In genomic region chr17:8855477-8856204, GRCh38 we compare ENCODE assay signal across 1 cellular context.
TF ChIP-seq lines count a peak whose summit lies in the region.

No MANE protein-coding gene starts in this region.

TF ChIP-seq in GM12878, 131 proteins besides CTCF, POLR2A, EP300 and RAD21 (continued from another document and continues in another):
- TF ChIP-seq, protein P1, sequence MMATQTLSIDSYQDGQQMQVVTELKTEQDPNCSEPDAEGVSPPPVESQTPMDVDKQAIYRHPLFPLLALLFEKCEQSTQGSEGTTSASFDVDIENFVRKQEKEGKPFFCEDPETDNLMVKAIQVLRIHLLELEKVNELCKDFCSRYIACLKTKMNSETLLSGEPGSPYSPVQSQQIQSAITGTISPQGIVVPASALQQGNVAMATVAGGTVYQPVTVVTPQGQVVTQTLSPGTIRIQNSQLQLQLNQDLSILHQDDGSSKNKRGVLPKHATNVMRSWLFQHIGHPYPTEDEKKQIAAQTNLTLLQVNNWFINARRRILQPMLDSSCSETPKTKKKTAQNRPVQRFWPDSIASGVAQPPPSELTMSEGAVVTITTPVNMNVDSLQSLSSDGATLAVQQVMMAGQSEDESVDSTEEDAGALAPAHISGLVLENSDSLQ (IDR thresholded peaks at IDR 0.05): 0 out of 2 replicates have a peak, but pooled peaks have one; percentile 3
- TF ChIP-seq, protein P2, sequence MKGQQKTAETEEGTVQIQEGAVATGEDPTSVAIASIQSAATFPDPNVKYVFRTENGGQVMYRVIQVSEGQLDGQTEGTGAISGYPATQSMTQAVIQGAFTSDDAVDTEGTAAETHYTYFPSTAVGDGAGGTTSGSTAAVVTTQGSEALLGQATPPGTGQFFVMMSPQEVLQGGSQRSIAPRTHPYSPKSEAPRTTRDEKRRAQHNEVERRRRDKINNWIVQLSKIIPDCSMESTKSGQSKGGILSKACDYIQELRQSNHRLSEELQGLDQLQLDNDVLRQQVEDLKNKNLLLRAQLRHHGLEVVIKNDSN (IDR thresholded peaks at IDR 0.05; ENCODE audit: borderline replicate concordance, extremely low read length, insufficient read depth, low read depth, low read length): no peak
- TF ChIP-seq ZNF622 (IDR thresholded peaks at IDR 0.05): no peak
- TF ChIP-seq NR2C2 (IDR thresholded peaks at IDR 0.05; ENCODE audit: borderline replicate concordance, control insufficient read depth, insufficient read length, low read depth): no peak
- TF ChIP-seq IRF3 (IDR thresholded peaks at IDR 0.05): no peak
- TF ChIP-seq PAX5 (IDR thresholded peaks at IDR 0.05; ENCODE audit: borderline replicate concordance, low read depth, low read length): peak; percentile 91; the same call in 1 of the 2 replicates
- no peak for TF ChIP-seq ZSCAN29 (IDR thresholded peaks at IDR 0.05)
- peak; percentile 10; the same call in 1 of the 2 replicates for TF ChIP-seq GABPA (IDR thresholded peaks at IDR 0.05; ENCODE audit: low read depth)
- no peak for TF ChIP-seq ASH2L (IDR thresholded peaks at IDR 0.05; ENCODE audit: borderline replicate concordance, low read depth)
- TF ChIP-seq, protein P3, sequence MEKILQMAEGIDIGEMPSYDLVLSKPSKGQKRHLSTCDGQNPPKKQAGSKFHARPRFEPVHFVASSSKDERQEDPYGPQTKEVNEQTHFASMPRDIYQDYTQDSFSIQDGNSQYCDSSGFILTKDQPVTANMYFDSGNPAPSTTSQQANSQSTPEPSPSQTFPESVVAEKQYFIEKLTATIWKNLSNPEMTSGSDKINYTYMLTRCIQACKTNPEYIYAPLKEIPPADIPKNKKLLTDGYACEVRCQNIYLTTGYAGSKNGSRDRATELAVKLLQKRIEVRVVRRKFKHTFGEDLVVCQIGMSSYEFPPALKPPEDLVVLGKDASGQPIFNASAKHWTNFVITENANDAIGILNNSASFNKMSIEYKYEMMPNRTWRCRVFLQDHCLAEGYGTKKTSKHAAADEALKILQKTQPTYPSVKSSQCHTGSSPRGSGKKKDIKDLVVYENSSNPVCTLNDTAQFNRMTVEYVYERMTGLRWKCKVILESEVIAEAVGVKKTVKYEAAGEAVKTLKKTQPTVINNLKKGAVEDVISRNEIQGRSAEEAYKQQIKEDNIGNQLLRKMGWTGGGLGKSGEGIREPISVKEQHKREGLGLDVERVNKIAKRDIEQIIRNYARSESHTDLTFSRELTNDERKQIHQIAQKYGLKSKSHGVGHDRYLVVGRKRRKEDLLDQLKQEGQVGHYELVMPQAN (conservative IDR thresholded peaks at IDR 0.05): no peak
- peak; percentile 94 for TF ChIP-seq MTA2 (IDR thresholded peaks at IDR 0.05; ENCODE audit: low read depth)
- peak; percentile 99 for TF ChIP-seq IKZF2 (IDR thresholded peaks at IDR 0.05)
- TF ChIP-seq ZBTB4 (CRISPR knock-in tag; IDR thresholded peaks at IDR 0.05): no peak
- peak; percentile 92 for TF ChIP-seq ATF7 (IDR thresholded peaks at IDR 0.05; ENCODE audit: low read depth)
- peak; percentile 95 for TF ChIP-seq MEF2A (IDR thresholded peaks at IDR 0.05; ENCODE audit: insufficient read depth, low read depth, low read length)
- no peak for TF ChIP-seq SUZ12 (IDR thresholded peaks at IDR 0.05; ENCODE audit: unreplicated experiment)
- TF ChIP-seq ZNF24 (IDR thresholded peaks at IDR 0.05): 0 out of 2 replicates have a peak, but pooled peaks have one; percentile 6
- no peak for TF ChIP-seq SMC3 (IDR thresholded peaks at IDR 0.05; ENCODE audit: borderline replicate concordance, low read length)
- no peak for TF ChIP-seq REST (IDR thresholded peaks at IDR 0.05; ENCODE audit: low read depth, low read length)
- TF ChIP-seq ZNF217 (IDR thresholded peaks at IDR 0.05): peak; percentile 90
- TF ChIP-seq NFYA (IDR thresholded peaks at IDR 0.05; ENCODE audit: borderline replicate concordance, low read depth, low read length): no peak
- peak; percentile 82 for TF ChIP-seq BMI1 (IDR thresholded peaks at IDR 0.05; ENCODE audit: borderline replicate concordance)
- no peak; the same call in 1 of the 2 replicates for TF ChIP-seq RB1 (IDR thresholded peaks at IDR 0.05; ENCODE audit: borderline replicate concordance)
- TF ChIP-seq, protein P4, sequence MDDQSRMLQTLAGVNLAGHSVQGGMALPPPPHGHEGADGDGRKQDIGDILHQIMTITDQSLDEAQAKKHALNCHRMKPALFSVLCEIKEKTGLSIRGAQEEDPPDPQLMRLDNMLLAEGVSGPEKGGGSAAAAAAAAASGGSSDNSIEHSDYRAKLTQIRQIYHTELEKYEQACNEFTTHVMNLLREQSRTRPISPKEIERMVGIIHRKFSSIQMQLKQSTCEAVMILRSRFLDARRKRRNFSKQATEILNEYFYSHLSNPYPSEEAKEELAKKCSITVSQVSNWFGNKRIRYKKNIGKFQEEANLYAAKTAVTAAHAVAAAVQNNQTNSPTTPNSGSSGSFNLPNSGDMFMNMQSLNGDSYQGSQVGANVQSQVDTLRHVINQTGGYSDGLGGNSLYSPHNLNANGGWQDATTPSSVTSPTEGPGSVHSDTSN (IDR thresholded peaks at IDR 0.05; ENCODE audit: insufficient replicate concordance, low read depth, low read length): no peak
- TF ChIP-seq IKZF1 (conservative IDR thresholded peaks at IDR 0.05): peak; percentile 99
- TF ChIP-seq ETV6 (conservative IDR thresholded peaks at IDR 0.05 in 1 of 2, IDR thresholded peaks at IDR 0.05 in 1 of 2; ENCODE audit: borderline replicate concordance in 1 of 2, low read depth in 1 of 2): peak in 1 of 2 experiments; percentile 80; a peak in 2 of 4 replicates
- peak; percentile 94 for TF ChIP-seq FOXM1 (IDR thresholded peaks at IDR 0.05; ENCODE audit: low read depth, low read length)
- peak; percentile 9 for TF ChIP-seq RELA (IDR thresholded peaks at IDR 0.05; ENCODE audit: borderline replicate concordance, partially characterized antibody)
- no peak for TF ChIP-seq ZZZ3 (IDR thresholded peaks at IDR 0.05; ENCODE audit: control insufficient read depth, insufficient read length, low read depth)
- no peak for TF ChIP-seq ZBTB11 (CRISPR knock-in tag; IDR thresholded peaks at IDR 0.05)
- TF ChIP-seq SREBF1 (IDR thresholded peaks at IDR 0.05; ENCODE audit: low read length): no peak
- no peak for TF ChIP-seq YBX1 (IDR thresholded peaks at IDR 0.05)
- TF ChIP-seq TARDBP (IDR thresholded peaks at IDR 0.05; ENCODE audit: borderline replicate concordance): no peak
- TF ChIP-seq MXI1 (IDR thresholded peaks at IDR 0.05; ENCODE audit: low read depth, low read length): peak; percentile 81
- peak; percentile 79 for TF ChIP-seq TCF7 (IDR thresholded peaks at IDR 0.05; ENCODE audit: borderline replicate concordance)
- peak; percentile 99 for TF ChIP-seq TBL1XR1 (IDR thresholded peaks at IDR 0.05; ENCODE audit: low read depth, low read length)
- peak; percentile 73 for TF ChIP-seq ZNF687 (IDR thresholded peaks at IDR 0.05)
- TF ChIP-seq RCOR1 (conservative IDR thresholded peaks at IDR 0.05; ENCODE audit: low read depth, low read length): no peak
